ENCODE assay signal across 13 cellular contexts in genomic region chr6:132063738-132064137, GRCh38.
DNase-seq lines count a peak whose midpoint lies in the region; ATAC-seq, FAIRE-seq and TF ChIP-seq lines count a peak whose summit lies in the region.
"Had no signal": no experiment of that assay in that cellular context is flagged by ENCODE, and none has a peak within 500 bp of the region (broad histone marks: within the 10 kb centered on the region; RNA-seq: fewer than 3 reads in every experiment).

No MANE protein-coding gene starts in this region.

- no peak for TF ChIP-seq CTCF in left lung (IDR thresholded peaks at IDR 0.05)

- FAIRE-seq in HTR-8/SVneo (lab: Jason Lieb, UNC): no peak

- H3K4me1 Mint-ChIP-seq in T-helper 2 cell treated with Interferon-gamma antibody and Interleukin-4, amounts not matched to agents 5 μg/mL and 100 μg/mL, for 36 hours (ENCODE audit: low read depth): no peaks in the 10 kb centered on the region
- H3K4me1 Mint-ChIP-seq: activated naive CD4-positive, alpha-beta T cell treated with anti-CD3 and anti-CD28 coated beads, Interleukin-2, amount 10 ng/mL, durations not matched to agents 7 days and 5 days had no signal

- H3K27ac Mint-ChIP-seq in T-helper 2 cell treated with Interferon-gamma antibody and Interleukin-4, amounts not matched to agents 5 μg/mL and 100 μg/mL, for 36 hours: no peak overlapping the region
- H3K27ac Mint-ChIP-seq: activated naive CD4-positive, alpha-beta T cell treated with anti-CD3 and anti-CD28 coated beads, Interleukin-2, amount 10 ng/mL, durations not matched to agents 7 days and 5 days; B cell had no signal

- H3K36me3 ChIP-seq in left lung: no peaks in the 10 kb centered on the region
- H3K36me3 ChIP-seq: stomach had no signal

- H3K27ac ChIP-seq in left lung: no peak overlapping the region
- H3K27ac ChIP-seq: stomach had no signal

- DNase-seq in AG08395 (ENCODE audit: low spot score) (peak; percentile 85), HTR-8/SVneo (ENCODE audit: insufficient read length, low spot score) (peak; percentile 11), dermis blood vessel endothelial cell (peak; percentile 98), left lung (no peak), DMS153 treated with DMSO at 0.1 percent for 48 hours (lab: John Stamatoyannopoulos, UW; ENCODE audit: unreplicated experiment) (no peak), COR-L47 (lab: John Stamatoyannopoulos, UW) (no peak), DMS79 treated with DMSO at 0.1 percent for 48 hours (lab: John Stamatoyannopoulos, UW) (no peak)
- DNase-seq in T-helper 2 cell treated with Interferon-gamma antibody and Interleukin-4, amounts not matched to agents 5 μg/mL and 100 μg/mL, for 36 hours (ENCODE audit: low spot score): no peak
- DNase-seq: activated naive CD4-positive, alpha-beta T cell treated with anti-CD3 and anti-CD28 coated beads, Interleukin-2, amount 10 ng/mL, durations not matched to agents 7 days and 5 days; effector CD8-positive, alpha-beta T cell; NCI-H1417 treated with DMSO at 0.1 percent for 48 hours; stomach had no signal

- H3K27me3 Mint-ChIP-seq in T-helper 2 cell treated with Interferon-gamma antibody and Interleukin-4, amounts not matched to agents 5 μg/mL and 100 μg/mL, for 36 hours (ENCODE audit: low read depth): no peaks in the 10 kb centered on the region
- H3K27me3 Mint-ChIP-seq: activated naive CD4-positive, alpha-beta T cell treated with anti-CD3 and anti-CD28 coated beads, Interleukin-2, amount 10 ng/mL, durations not matched to agents 7 days and 5 days; B cell had no signal

- no peaks in the 10 kb centered on the region for H3K4me1 ChIP-seq in left lung

- H3K4me3 Mint-ChIP-seq in T-helper 2 cell treated with Interferon-gamma antibody and Interleukin-4, amounts not matched to agents 5 μg/mL and 100 μg/mL, for 36 hours: no peak overlapping the region
- H3K4me3 Mint-ChIP-seq: activated naive CD4-positive, alpha-beta T cell treated with anti-CD3 and anti-CD28 coated beads, Interleukin-2, amount 10 ng/mL, durations not matched to agents 7 days and 5 days; B cell had no signal

- peak; percentile 18 for ATAC-seq in left lung

- no peaks in the 10 kb centered on the region for H3K27me3 ChIP-seq in left lung
- H3K27me3 ChIP-seq: stomach had no signal

- H3K9me3 Mint-ChIP-seq in T-helper 2 cell treated with Interferon-gamma antibody and Interleukin-4, amounts not matched to agents 5 μg/mL and 100 μg/mL, for 36 hours: no peaks in the 10 kb centered on the region
- H3K9me3 Mint-ChIP-seq: activated naive CD4-positive, alpha-beta T cell treated with anti-CD3 and anti-CD28 coated beads, Interleukin-2, amount 10 ng/mL, durations not matched to agents 7 days and 5 days had no signal

- intact Hi-C loops in left lung (cut with DNase I): no loop called here

- H3K36me3 Mint-ChIP-seq in T-helper 2 cell treated with Interferon-gamma antibody and Interleukin-4, amounts not matched to agents 5 μg/mL and 100 μg/mL, for 36 hours (ENCODE audit: low read depth): no peaks in the 10 kb centered on the region
- H3K36me3 Mint-ChIP-seq: activated naive CD4-positive, alpha-beta T cell treated with anti-CD3 and anti-CD28 coated beads, Interleukin-2, amount 10 ng/mL, durations not matched to agents 7 days and 5 days had no signal

- H3K9me3 ChIP-seq in left lung: no peaks in the 10 kb centered on the region
- H3K9me3 ChIP-seq: stomach had no signal

- no peak overlapping the region for H3K4me3 ChIP-seq in left lung
- H3K4me3 ChIP-seq: stomach had no signal

Comparison
In these comparisons a context has a peak if more than half of its experiments do, and no peak if none do; other contexts are left out.
1. DNase-seq: peak in AG08395 (single experiment), HTR-8/SVneo (single experiment) and dermis blood vessel endothelial cell (single experiment); none in left lung (0 of 2), DMS153 treated with DMSO at 0.1 percent for 48 hours (single experiment), COR-L47 (single experiment), DMS79 treated with DMSO at 0.1 percent for 48 hours (single experiment) and T-helper 2 cell treated with Interferon-gamma antibody and Interleukin-4, amounts not matched to agents 5 μg/mL and 100 μg/mL, for 36 hours (single experiment).